8 cellular contexts compared by ENCODE assay signal in the genomic region with DNA sequence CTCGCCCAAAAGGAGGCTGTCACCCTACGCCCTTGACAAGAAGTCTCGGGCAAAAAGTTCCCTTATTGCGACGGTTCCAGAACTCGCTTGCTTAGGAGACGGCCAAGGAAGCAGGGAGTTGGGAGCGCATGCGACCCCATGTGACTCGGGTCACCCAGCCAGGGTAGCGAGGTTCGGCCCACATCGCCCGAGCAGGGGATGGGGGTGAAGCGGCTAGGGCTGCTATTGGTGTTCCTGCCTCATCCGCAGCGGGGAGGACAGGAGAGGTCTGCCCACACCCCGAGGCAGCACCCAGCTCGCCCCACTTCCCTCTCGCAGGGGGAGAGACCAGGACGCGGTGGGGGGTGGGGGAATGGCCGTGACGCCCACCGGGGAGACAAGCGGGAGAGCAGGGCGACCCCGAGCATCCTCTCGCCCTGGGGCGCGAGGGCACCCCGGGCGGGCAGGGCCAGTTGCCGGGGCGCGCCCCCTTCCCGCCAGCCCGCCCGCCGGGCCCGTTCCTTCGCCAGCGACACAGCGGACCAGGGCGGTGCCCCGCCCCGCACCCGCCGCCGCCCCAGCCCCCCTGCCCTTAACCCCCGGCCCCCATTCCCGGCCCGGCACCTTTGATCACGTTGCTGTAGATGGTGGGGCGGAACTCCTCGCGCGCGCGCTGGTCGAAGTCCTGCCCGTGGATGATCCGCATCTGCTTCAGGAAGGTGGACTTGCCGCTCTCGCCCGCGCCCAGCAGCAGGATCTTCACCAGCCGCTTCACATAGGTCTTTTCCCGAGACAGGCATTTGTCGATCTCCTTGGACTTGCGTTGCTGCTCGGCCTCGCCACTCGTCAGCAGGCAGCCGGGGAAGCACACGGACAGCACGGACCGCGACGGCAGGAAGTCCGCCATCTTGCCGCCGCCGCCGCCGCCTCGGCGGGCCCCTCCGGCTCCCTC. TPM values are rescaled to one million over a fixed set of nuclear protein-coding genes. Genes with fewer than 3 reads are reported as not detected.
A peak's percentile ranks its signal among the peaks of the same experiment; 100 is the strongest.
DNase-seq lines count a peak whose midpoint lies in the region; FAIRE-seq and TF ChIP-seq lines count a peak whose summit lies in the region.

No MANE protein-coding gene starts in this region.

- no peaks in the 10 kb centered on the region for H3K27me3 ChIP-seq in HAP-1 (ENCODE audit: low read depth)

- peak overlapping the region; percentile 92 for H3K4me3 ChIP-seq in HAP-1
- peak overlapping the region; percentile 81 for H3K4me3 ChIP-seq in NB4 (ENCODE audit: low read depth, low read length)
- peak overlapping the region; percentile 81 for H3K4me3 ChIP-seq in epithelial cell of esophagus (ENCODE audit: low read length)

- no peak for TF ChIP-seq POLR2A in GM12891 (IDR thresholded peaks at IDR 0.05; ENCODE audit: low read depth, low read length)
- no peak for TF ChIP-seq POLR2A in NB4 (IDR thresholded peaks at IDR 0.05; ENCODE audit: extremely low read depth, insufficient read length)

- peaks cover 13% of the 10 kb centered on the region for H3K4me1 ChIP-seq in HAP-1

- DNase-seq in GM12891 (ENCODE audit: insufficient read length, low spot score): no peak
- peak; percentile 16 to 54 for DNase-seq in HAP-1 (ENCODE audit: low spot score in 2 of 2)
- peak; percentile 64 for DNase-seq in NB4 (ENCODE audit: low read depth)
- DNase-seq in activated CD8-positive, alpha-beta memory T cell treated with anti-CD3 and anti-CD28 coated beads, Interleukin-2, amount 50 U/mL, for 48 hours: peak; percentile 77
- peak; percentile 38 for DNase-seq in epithelial cell of esophagus (ENCODE audit: low read depth)
- DNase-seq in midbrain (lab: John Stamatoyannopoulos, UW): peak; percentile 76
- DNase-seq in stimulated activated CD8-positive, alpha-beta memory T cell treated with anti-CD3 and anti-CD28 coated beads, Interleukin-4, amount 100 ng/mL, for 4 hours (ENCODE audit: low read depth in 2 of 2, low spot score in 1 of 2): peak; percentile 19 to 42
- no peak for DNase-seq in DMS79 (lab: John Stamatoyannopoulos, UW)

- TF ChIP-seq CTCF in NB4 (IDR thresholded peaks at IDR 0.05; ENCODE audit: low read depth, low read length) (no peak), epithelial cell of esophagus (IDR thresholded peaks at IDR 0.05; ENCODE audit: insufficient read depth, low read depth, low read length, missing control alignments) (no peak)

- no peaks in the 10 kb centered on the region for H3K9me3 ChIP-seq in HAP-1

- in situ Hi-C loops in HAP-1 (cut with MboI; ENCODE audit: low sequenced_read_pairs): no loop called here

- FAIRE-seq in GM12891 (lab: Jason Lieb, UNC): peak; percentile 61

- H3K36me3 ChIP-seq in HAP-1 (replicated peaks): peaks cover 30% of the 10 kb centered on the region

TF ChIP-seq in GM12891, 5 proteins besides CTCF, POLR2A, EP300 and RAD21:
- peak; percentile 67 for TF ChIP-seq TAF1 (IDR thresholded peaks at IDR 0.05; ENCODE audit: low read depth, low read length)
- TF ChIP-seq SPI1 (IDR thresholded peaks at IDR 0.05; ENCODE audit: low read depth, low read length): no peak
- peak; percentile 38; the same call in 1 of the 2 replicates for TF ChIP-seq POLR2AphosphoS5 (IDR thresholded peaks at IDR 0.05; ENCODE audit: low read depth, low read length)

RNA-seq across cellular contexts. Expression of gene GNA13, which starts 0.6 kb away (rescaled TPM):
- polyA plus RNA-seq in GM12891 (2012; ENCODE audit: low read depth, missing spikeins): 19.4 TPM

Comparison
In these comparisons a context has a peak if more than half of its experiments do, and no peak if none do; other contexts are left out.
1. DNase-seq: peak in HAP-1 (2 of 2), NB4 (single experiment), activated CD8-positive, alpha-beta memory T cell treated with anti-CD3 and anti-CD28 coated beads, Interleukin-2, amount 50 U/mL, for 48 hours (single experiment), epithelial cell of esophagus (single experiment), midbrain (single experiment) and stimulated activated CD8-positive, alpha-beta memory T cell treated with anti-CD3 and anti-CD28 coated beads, Interleukin-4, amount 100 ng/mL, for 4 hours (2 of 2); none in GM12891 (single experiment) and DMS79 (single experiment).
2. Peak in every context shown above with its lines, with median percentiles within 50 percentile points of each other: H3K4me3 ChIP-seq.